ENCODE assay signal across 21 cellular contexts in genomic region chr17:43070257-43070656, GRCh38. TPM values are rescaled to one million over a fixed set of nuclear protein-coding genes. Genes with fewer than 3 reads are reported as not detected.
DNase-seq lines count a peak whose midpoint lies in the region; ATAC-seq and TF ChIP-seq lines count a peak whose summit lies in the region.
"Had no signal": no experiment of that assay in that cellular context is flagged by ENCODE, and none has a peak within 500 bp of the region (broad histone marks: within the 10 kb centered on the region; RNA-seq: fewer than 3 reads in every experiment).

No MANE protein-coding gene starts in this region.

- no peaks in the 10 kb centered on the region for H3K4me1 Mint-ChIP-seq in immature natural killer cell
- H3K4me1 Mint-ChIP-seq: B cell had no signal

- TSS peak; percentile 47 for BruUV-seq in OCI-LY7 (replicated peaks; lab: Mats Ljungman, UMichigan)

- no peak overlapping the region for H3K4me3 Mint-ChIP-seq in immature natural killer cell
- H3K4me3 Mint-ChIP-seq: B cell; CD4-positive, alpha-beta T cell; CD8-positive, alpha-beta T cell had no signal

- DNase-seq in Right ventricle myocardium superior (no peak), heart left ventricle (no peak), left ventricle myocardium superior (no peak), left cardiac atrium (no peak), OCI-LY7 (ENCODE audit: low spot score) (no peak), left lobe of liver (ENCODE audit: low spot score) (peak; percentile 50), immature natural killer cell (no peak)
- no peak for DNase-seq in activated naive CD4-positive, alpha-beta T cell treated with anti-CD3 and anti-CD28 coated beads, Interleukin-2, amount 50 U/mL, for 16 hours
- DNase-seq: AML-193; Caco-2; Calu3; CD4-positive, alpha-beta T cell; CD8-positive, alpha-beta T cell; DMS79 treated with DMSO at 0.1 percent for 48 hours; GF-D8 had no signal

- H3K4me3 ChIP-seq in heart left ventricle (no peak overlapping the region), OCI-LY7 (ENCODE audit: low read depth, low read length, poor library complexity, severe bottlenecking) (no peak overlapping the region)
- H3K4me3 ChIP-seq: A549; BLaER1 treated with 17β-estradiol and CSF1 and Interleukin-3, amounts not matched to agents 10 nM and 100 nM had no signal

- peaks cover 0 to 2% (median 0%) of the 10 kb centered on the region in 3 donors for H3K36me3 Mint-ChIP-seq in immature natural killer cell

- POLR2A ChIA-PET in OCI-LY7 (lab: Charles Lee) = no interaction called here

- ATAC-seq in Right ventricle myocardium superior (ENCODE audit: poor library complexity) (peak; percentile 64), heart left ventricle (no peak), left ventricle myocardium superior (peak; percentile 46), left cardiac atrium (no peak), left lobe of liver (peak; percentile 67)
- ATAC-seq: A549; CD8-positive, alpha-beta T cell had no signal

- H3K27ac ChIP-seq in heart left ventricle (no peak overlapping the region), OCI-LY7 (ENCODE audit: low read depth, low read length, poor library complexity, severe bottlenecking) (no peak overlapping the region)
- H3K27ac ChIP-seq: 22Rv1; A549; BLaER1 treated with 17β-estradiol and CSF1 and Interleukin-3, amounts not matched to agents 10 nM and 100 nM; C4-2B had no signal

- H3K27me3 Mint-ChIP-seq in immature natural killer cell (ENCODE audit: low read depth in 3 of 3) = no peaks in the 10 kb centered on the region
- H3K27me3 Mint-ChIP-seq: B cell; CD4-positive, alpha-beta T cell had no signal

- intact Hi-C loops in Right ventricle myocardium superior (cut with DNase I) = no loop called here
- intact Hi-C loops in heart left ventricle (cut with DNase I) = no loop called here
- intact Hi-C loops in left ventricle myocardium superior (cut with micrococcal nuclease) = no loop called here
- intact Hi-C loops in left cardiac atrium (cut with DNase I) = no loop called here
- intact Hi-C loops in OCI-LY7 (cut with micrococcal nuclease; ENCODE audit: unreplicated experiment) = no loop called here

- 52 to 79% (median 74%) methylated on average over 1 of the region's 1 CpG for WGBS in heart left ventricle, 4 donors

- H3K9me3 Mint-ChIP-seq in immature natural killer cell = no peaks in the 10 kb centered on the region
- H3K9me3 Mint-ChIP-seq: CD4-positive, alpha-beta T cell; CD8-positive, alpha-beta T cell had no signal

- no peaks in the 10 kb centered on the region for H3K27me3 ChIP-seq in heart left ventricle
- H3K27me3 ChIP-seq: BLaER1 treated with 17β-estradiol and CSF1 and Interleukin-3, amounts not matched to agents 10 nM and 100 nM had no signal

- CTCF ChIA-PET in OCI-LY7 (lab: Charles Lee; ENCODE audit: unreplicated experiment) = no interaction called here

- no peak overlapping the region for H3K4me2 ChIP-seq in OCI-LY7 (ENCODE audit: low read length)
- H3K4me2 ChIP-seq: A549; BLaER1 treated with 17β-estradiol and CSF1 and Interleukin-3, amounts not matched to agents 10 nM and 100 nM had no signal

- no peak for TF ChIP-seq POLR2A in heart left ventricle (IDR thresholded peaks at IDR 0.05)

- no peaks in the 10 kb centered on the region for H4K20me1 ChIP-seq in OCI-LY7 (ENCODE audit: insufficient read depth, low read length)
- H4K20me1 ChIP-seq: BLaER1 treated with 17β-estradiol and CSF1 and Interleukin-3, amounts not matched to agents 10 nM and 100 nM had no signal

- no peak overlapping the region for H3K27ac Mint-ChIP-seq in immature natural killer cell
- H3K27ac Mint-ChIP-seq: B cell; CD4-positive, alpha-beta T cell; CD8-positive, alpha-beta T cell had no signal

- no peak for TF ChIP-seq CTCF in heart left ventricle (IDR thresholded peaks at IDR 0.05)
- TF ChIP-seq CTCF in OCI-LY7 (conservative IDR thresholded peaks at IDR 0.05; ENCODE audit: low read length) = no peak

- H3K79me2 ChIP-seq in OCI-LY7 (ENCODE audit: insufficient read depth, low read depth, low read length) = no peaks in the 10 kb centered on the region

- no peak overlapping the region for H2AFZ ChIP-seq in OCI-LY7 (ENCODE audit: low read length)

- peaks cover 0 to 12% (median 0%) of the 10 kb centered on the region in 9 donors for H3K36me3 ChIP-seq in heart left ventricle
- peaks cover 92% of the 10 kb centered on the region for H3K36me3 ChIP-seq in OCI-LY7 (ENCODE audit: insufficient read depth, low read length)

- H3K9me3 ChIP-seq in heart left ventricle = no peaks in the 10 kb centered on the region
- no peaks in the 10 kb centered on the region for H3K9me3 ChIP-seq in OCI-LY7 (ENCODE audit: low read length)
- H3K9me3 ChIP-seq: A549; BLaER1 treated with 17β-estradiol and CSF1 and Interleukin-3, amounts not matched to agents 10 nM and 100 nM; Caco-2 had no signal

- H3K9me2 ChIP-seq in OCI-LY7 (ENCODE audit: insufficient read depth, low read length) = no peaks in the 10 kb centered on the region

- H3K4me1 ChIP-seq in heart left ventricle (peaks cover 0 to 15% (median 0%) of the 10 kb centered on the region in 12 donors), OCI-LY7 (ENCODE audit: insufficient read depth, low read length, poor library complexity, severe bottlenecking) (no peaks in the 10 kb centered on the region)
- H3K4me1 ChIP-seq: BLaER1 treated with 17β-estradiol and CSF1 and Interleukin-3, amounts not matched to agents 10 nM and 100 nM; Caco-2 had no signal

RNA-seq across cellular contexts. Expression of gene RND2, which starts 45.2 kb away (rescaled TPM):
- 0.65 TPM for total RNA-seq in Right ventricle myocardium superior
- 1 to 10 TPM in 2 of 9 donors, under 1 TPM in 7; 0.29 to 1.6 (median 0.56) TPM for total RNA-seq in heart left ventricle
- polyA plus RNA-seq in heart left ventricle = under 1 TPM; 0.10 to 0.95 TPM
- 0.82 TPM for total RNA-seq in left ventricle myocardium superior
- total RNA-seq in left cardiac atrium = 1 to 10 TPM; 1.6 to 1.8 TPM
- total RNA-seq in OCI-LY7 (2014; rRNA removed; shearing (Covaris generic)) = not detected in 2 replicates
- total RNA-seq in OCI-LY7 (2022) = 0.30 TPM in 1 of 2 replicates, not detected in the other
- 3.6 TPM for total RNA-seq in left lobe of liver
- polyA plus RNA-seq in immature natural killer cell = not detected
- total RNA-seq: A172 had no signal

RNA-seq across cellular contexts. Expression of gene VAT1, which starts 48.1 kb away (rescaled TPM):
- total RNA-seq in Right ventricle myocardium superior (89.7 TPM), heart left ventricle (100 to 1,000 TPM in 5 of 9 donors, 10 to 100 TPM in 4; 69.7 to 138 (median 108) TPM), left ventricle myocardium superior (77.0 TPM), left cardiac atrium (100 to 1,000 TPM; 115 to 118 TPM), OCI-LY7 (2022) (51.3 and 65.3 TPM in 2 replicates), left lobe of liver (41.5 TPM)
- polyA plus RNA-seq in heart left ventricle (10 to 100 TPM; 64.5 to 91.2 TPM), immature natural killer cell (10 to 100 TPM; 33.7 to 56.3 (median 34.5) TPM)
- total RNA-seq in OCI-LY7 (2014; rRNA removed; shearing (Covaris generic)) = 26.2 and 33.1 TPM in 2 replicates

RNA-seq across cellular contexts. Expression of gene BRCA1, which starts 54.9 kb away (rescaled TPM):
- total RNA-seq in Right ventricle myocardium superior (7.3 TPM), heart left ventricle (10 to 100 TPM in 4 of 9 donors, 1 to 10 TPM in 5; 4.8 to 11.7 (median 8.4) TPM), left ventricle myocardium superior (6.8 TPM), left cardiac atrium (1 to 10 TPM; 2.9 to 7.9 TPM), OCI-LY7 (2022) (130 and 135 TPM in 2 replicates), left lobe of liver (7.8 TPM)
- polyA plus RNA-seq in heart left ventricle (1 to 10 TPM; 2.7 to 3.3 TPM), immature natural killer cell (1 to 10 TPM; 1.1 to 7.2 (median 5.8) TPM)
- 112 and 134 TPM in 2 replicates for total RNA-seq in OCI-LY7 (2014; rRNA removed; shearing (Covaris generic))

Comparison
In these comparisons a context has a peak if more than half of its experiments do, and no peak if none do; other contexts are left out.
1. ATAC-seq: peak in Right ventricle myocardium superior (single experiment), left ventricle myocardium superior (single experiment) and left lobe of liver (single experiment); none in heart left ventricle (0 of 4) and left cardiac atrium (0 of 2).
2. RNA of gene BRCA1, which starts 54.9 kb away (total RNA-seq): 112 to 135 TPM in OCI-LY7; 4.8 to 11.7 TPM in heart left ventricle, 2.9 to 7.9 TPM in left cardiac atrium, 7.8 TPM in left lobe of liver (single experiment), 7.3 TPM in Right ventricle myocardium superior (single experiment) and 6.8 TPM in left ventricle myocardium superior (single experiment); every median in the first group is over 4 times any median in the second.